26 cellular contexts compared by ENCODE assay signal in genomic region chr7:98816925-98817710, GRCh38. TPM values are rescaled to one million over a fixed set of nuclear protein-coding genes. Genes with fewer than 3 reads are reported as not detected.
"Had no signal": no experiment of that assay in that cellular context is flagged by ENCODE, and none has a peak within 500 bp of the region (broad histone marks: within the 10 kb centered on the region; RNA-seq: fewer than 3 reads in every experiment).

No MANE protein-coding gene starts in this region.

- H3K36me3 ChIP-seq: brain microvascular endothelial cell, esophagus muscularis mucosa, lower lobe of right lung, sigmoid colon, stomach, suprapubic skin, WERI-Rb-1 had no signal

- H3K9me3 ChIP-seq: esophagus muscularis mucosa, lower lobe of right lung, mucosa of descending colon, sigmoid colon, stomach, suprapubic skin had no signal

- H3K27ac ChIP-seq: brain microvascular endothelial cell, dorsolateral prefrontal cortex, esophagus muscularis mucosa, lower lobe of right lung, sigmoid colon, stomach, suprapubic skin, WERI-Rb-1 had no signal

- DNase-seq: activated CD4-positive, alpha-beta T cell treated with anti-CD3 and anti-CD28 coated beads, Interleukin-2, amount 50 U/mL, for 1 hour; activated CD4-positive, CD25-positive, alpha-beta regulatory T cell treated with anti-CD3 and anti-CD28 coated beads, Interleukin-2, amount 50 U/mL, for 72 hours; activated CD8-positive, alpha-beta T cell treated with anti-CD3 and anti-CD28 coated beads, Interleukin-2, amount 10 ng/mL, durations not matched to agents 7 days and 5 days; activated gamma-delta T cell; brain microvascular endothelial cell; effector memory CD8-positive, alpha-beta T cell; islet precursor cell; left colon; lower lobe of right lung; mesendoderm; mucosa of descending colon; nephron progenitor cell; occipital lobe; sigmoid colon; stimulated activated CD4-positive, alpha-beta T cell treated with anti-CD3 and anti-CD28 coated beads, Interleukin-15, amount 100 ng/mL, for 24 hours; stomach; WERI-Rb-1 had no signal

- H3K4me3 ChIP-seq: dorsolateral prefrontal cortex, esophagus muscularis mucosa, lower lobe of right lung, mucosa of descending colon, sigmoid colon, smooth muscle cell, stomach, suprapubic skin had no signal

- ATAC-seq: activated CD8-positive, alpha-beta T cell treated with anti-CD3 and anti-CD28 coated beads, Interleukin-2, amount 10 ng/mL, durations not matched to agents 7 days and 5 days; effector memory CD8-positive, alpha-beta T cell; left colon; lower lobe of right lung; mucosa of descending colon; stimulated activated memory B cell treated with anti-CD40 and anti-IgM and Interleukin-4, amounts not matched to agents 10 μg/mL and 1 μg/mL and 100 μg/mL, for 72 hours had no signal

- H3K4me2 ChIP-seq: smooth muscle cell had no signal

- H3K4me1 ChIP-seq: lower lobe of right lung, sigmoid colon, stomach, suprapubic skin had no signal

- FAIRE-seq: colon, endothelial cell of umbilical vein, frontal cortex, TTC549 had no signal

- H3K27me3 ChIP-seq: brain microvascular endothelial cell, esophagus muscularis mucosa, sigmoid colon, stomach had no signal

RNA-seq across cellular contexts. Expression of gene TMEM130, which starts 52.7 kb away (rescaled TPM):
- total RNA-seq: activated CD8-positive, alpha-beta T cell treated with anti-CD3 and anti-CD28 coated beads, Interleukin-2, amount 10 ng/mL, durations not matched to agents 7 days and 5 days; endothelial cell of umbilical vein; suprapubic skin had no signal
- polyA plus RNA-seq: endothelial cell of umbilical vein had no signal
